ENCODE assay signal across 14 cellular contexts in genomic region chr15:57385923-57386390, GRCh38.
"Had no signal": no experiment of that assay in that cellular context is flagged by ENCODE, and none has a peak within 500 bp of the region (broad histone marks: within the 10 kb centered on the region; RNA-seq: fewer than 3 reads in every experiment).

No MANE protein-coding gene starts in this region.

- H3K27me3 ChIP-seq: hepatocyte, pancreas had no signal

- H3K4me1 Mint-ChIP-seq: activated naive CD4-positive, alpha-beta T cell treated with anti-CD3 and anti-CD28 coated beads, Interleukin-2, amount 50 U/mL, for 24 hours had no signal

- DNase-seq: activated T-cell treated with anti-CD3 and anti-CD28 coated beads, Interleukin-2, amount 50 U/mL, for 1 hour; amniotic stem cell; cerebellar nuclear complex; dermis blood vessel endothelial cell; left ventricle myocardium superior; pancreas; stimulated activated CD4-positive, alpha-beta T cell treated with anti-CD3 and anti-CD28 coated beads, Interleukin-4, amount 100 ng/mL, for 1 hour; stimulated activated CD8-positive, alpha-beta memory T cell treated with anti-CD3 and anti-CD28 coated beads, Interleukin-4, amount 100 ng/mL, for 48 hours; stimulated activated naive CD8-positive, alpha-beta T cell treated with anti-CD3 and anti-CD28 coated beads, Interleukin-15, Interleukin-2, amounts not matched to agents 100 U/mL and 50 U/mL, for 24 hours had no signal

- H3K9me3 ChIP-seq: pancreas had no signal

- H3K4me3 ChIP-seq: hepatocyte, pancreas had no signal

- H3K27ac ChIP-seq: hepatocyte, pancreas had no signal

- H3K9me3 Mint-ChIP-seq: activated naive CD4-positive, alpha-beta T cell treated with anti-CD3 and anti-CD28 coated beads, Interleukin-2, amount 50 U/mL, for 24 hours; T-helper 2 cell treated with Interferon-gamma antibody and Interleukin-4, amounts not matched to agents 5 μg/mL and 100 μg/mL, for 36 hours had no signal

- H3K27ac Mint-ChIP-seq: activated naive CD4-positive, alpha-beta T cell treated with anti-CD3 and anti-CD28 coated beads, Interleukin-2, amount 50 U/mL, for 24 hours; T-helper 2 cell treated with Interferon-gamma antibody and Interleukin-4, amounts not matched to agents 5 μg/mL and 100 μg/mL, for 36 hours had no signal

- H3K36me3 ChIP-seq: pancreas had no signal

- H3K4me3 Mint-ChIP-seq: activated naive CD4-positive, alpha-beta T cell treated with anti-CD3 and anti-CD28 coated beads, Interleukin-2, amount 50 U/mL, for 24 hours; brain; T-helper 2 cell treated with Interferon-gamma antibody and Interleukin-4, amounts not matched to agents 5 μg/mL and 100 μg/mL, for 36 hours had no signal

- ATAC-seq: activated CD4-positive, CD25-positive, alpha-beta regulatory T cell treated with anti-CD3 and anti-CD28 coated beads, Interleukin-2, amount 50 U/mL, for 24 hours; left ventricle myocardium superior; pancreas; stimulated activated naive CD8-positive, alpha-beta T cell treated with anti-CD3 and anti-CD28 coated beads, Interleukin-15, Interleukin-2, amounts not matched to agents 100 U/mL and 50 U/mL, for 24 hours had no signal

- H3K36me3 Mint-ChIP-seq: activated naive CD4-positive, alpha-beta T cell treated with anti-CD3 and anti-CD28 coated beads, Interleukin-2, amount 50 U/mL, for 24 hours; brain had no signal
